In the genomic region with DNA sequence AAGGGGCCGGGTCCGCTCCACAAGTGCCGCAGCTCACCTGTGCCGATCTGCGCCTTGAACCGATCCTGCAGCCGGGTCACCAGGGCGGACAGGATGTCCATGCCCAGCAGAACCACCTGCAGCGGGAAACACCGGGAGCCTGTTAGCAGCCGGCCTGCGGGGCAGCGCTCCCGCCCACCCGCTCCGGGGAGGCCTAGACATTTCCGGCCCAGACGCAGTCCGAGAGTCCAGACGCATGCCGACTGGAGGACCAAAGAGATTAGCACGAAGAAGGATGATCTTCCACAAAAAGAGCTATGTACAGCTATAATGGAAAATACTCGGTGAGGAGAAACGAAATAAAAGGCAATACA, we compare ENCODE assay signal across 8 cellular contexts. TPM values are rescaled to one million over a fixed set of nuclear protein-coding genes. Genes with fewer than 3 reads are reported as not detected.
A peak's percentile ranks its signal among the peaks of the same experiment; 100 is the strongest.
DNase-seq lines count a peak whose midpoint lies in the region; ATAC-seq and TF ChIP-seq lines count a peak whose summit lies in the region.

No MANE protein-coding gene starts in this region.

- peak overlapping the region; percentile 97 for H3K27ac Mint-ChIP-seq in neural crest cell (ENCODE audit: unreplicated experiment)

- H3K27ac ChIP-seq in HUES64 (ENCODE audit: low read depth, low read length) (peak overlapping the region; percentile 98), fibroblast of lung (ENCODE audit: insufficient read depth, low read length) (peak overlapping the region; percentile 97)

- peak overlapping the region; percentile 92 for H3K9ac ChIP-seq in HUES64 (ENCODE audit: low read depth, low read length)
- H3K9ac ChIP-seq in fibroblast of lung (ENCODE audit: insufficient read depth, low read length), result peak overlapping the region; percentile 93

- H3K79me2 ChIP-seq in fibroblast of lung (ENCODE audit: control insufficient read depth, insufficient read depth, low read length), result peaks cover 22% of the 10 kb centered on the region

- no peaks in the 10 kb centered on the region for H3K27me3 Mint-ChIP-seq in neural crest cell (ENCODE audit: low read depth)

- peak overlapping the region; percentile 81 for H2AFZ ChIP-seq in fibroblast of lung (ENCODE audit: low read length)

- H3K4me1 ChIP-seq in HUES64 (ENCODE audit: insufficient read depth, low read length) (peaks cover 32% of the 10 kb centered on the region), fibroblast of lung (ENCODE audit: control insufficient read depth, extremely low read depth, insufficient read depth, low read length) (no peaks in the 10 kb centered on the region)

- no peaks in the 10 kb centered on the region for H3K27me3 ChIP-seq in HUES64 (ENCODE audit: insufficient read depth, low read length)
- no peaks in the 10 kb centered on the region for H3K27me3 ChIP-seq in fibroblast of lung (ENCODE audit: control insufficient read depth, insufficient read depth, low read length)

- H3K4me3 ChIP-seq in HUES64 (ENCODE audit: low read length) (peak overlapping the region; percentile 96), WI38 (ENCODE audit: low read depth, low read length) (peak overlapping the region; percentile 81), fibroblast of lung (replicated peaks in 1 of 4; ENCODE audit: control extremely low read depth in 1 of 4, insufficient read depth in 1 of 4, low read depth in 3 of 4, low read length in 4 of 4) (peak overlapping the region; percentile 71 to 87 (median 74))

- peak; percentile 57 for ATAC-seq in GM21717 (IDR thresholded peaks at IDR 0.05; ENCODE audit: unreplicated experiment)

- H3K36me3 ChIP-seq in HUES64 (ENCODE audit: insufficient read depth, low read length), result peaks cover 23% of the 10 kb centered on the region
- H3K36me3 ChIP-seq in fibroblast of lung (ENCODE audit: control insufficient read depth, insufficient read depth, low read length), result peaks cover 1% of the 10 kb centered on the region

- peak overlapping the region; percentile 80 for H3K4me2 ChIP-seq in fibroblast of lung (ENCODE audit: extremely low read depth, insufficient read depth, low read length)

- peak; percentile 92 for DNase-seq in NCI-H82 (lab: John Stamatoyannopoulos, UW)
- no peak for DNase-seq in NCI-H82 treated with DMSO at 0.1 percent for 48 hours (lab: John Stamatoyannopoulos, UW; ENCODE audit: unreplicated experiment)
- DNase-seq in fibroblast of lung (ENCODE audit: low read depth in 2 of 2), result peak in 1 of 2 donors; percentile 81
- peak; percentile 71 for DNase-seq in neural crest cell (ENCODE audit: low read depth, low spot score)
- DNase-seq in NCI-H2171 (lab: John Stamatoyannopoulos, UW), result no peak

- WGBS in HUES64, result under 1% methylated on average over 24 of the region's 24 CpGs

- H4K20me1 ChIP-seq in fibroblast of lung (ENCODE audit: control insufficient read depth, extremely low read depth, insufficient read depth, low read length), result no peaks in the 10 kb centered on the region

- TF ChIP-seq CTCF in WI38 (IDR thresholded peaks at IDR 0.05; ENCODE audit: low read depth, low read length) (no peak), fibroblast of lung (conservative IDR thresholded peaks at IDR 0.05 in 1 of 2, IDR thresholded peaks at IDR 0.05 in 1 of 2; ENCODE audit: low read depth in 1 of 2, low read length in 2 of 2) (no peak), neural crest cell (conservative IDR thresholded peaks at IDR 0.05) (no peak)

- H3K4me1 Mint-ChIP-seq in neural crest cell, result peaks cover 54% of the 10 kb centered on the region

- no peaks in the 10 kb centered on the region for H3K36me3 Mint-ChIP-seq in neural crest cell (ENCODE audit: low read depth)

- H3K9me3 Mint-ChIP-seq in neural crest cell, result no peaks in the 10 kb centered on the region

- H3K4me3 Mint-ChIP-seq in neural crest cell, result peak overlapping the region; percentile 89

- H3K9me3 ChIP-seq in HUES64 (ENCODE audit: insufficient read depth, low read depth, low read length) (no peaks in the 10 kb centered on the region), fibroblast of lung (ENCODE audit: control insufficient read depth, insufficient read depth, low read depth, low read length) (no peaks in the 10 kb centered on the region)

RNA-seq across cellular contexts. Expression of a gene that starts 0.5 kb away (rescaled TPM):
- polyA plus RNA-seq in HUES64 (2013, experiment 1 of 2), result 3,162 TPM
- polyA plus RNA-seq in HUES64 (2013, experiment 2 of 2), result 3,959 TPM
- under 0.01 TPM in 1 of 2 replicates, not detected in the other for total RNA-seq in fibroblast of lung
- polyA plus RNA-seq in fibroblast of lung, result not detected in 2 replicates
- polyA plus RNA-seq in fibroblast of lung (2012), result not detected in 2 replicates
- polyA minus RNA-seq in fibroblast of lung (ENCODE audit: low replicate concordance), result under 0.01 TPM in 2 replicates
- total RNA-seq in neural crest cell, result not detected in 2 replicates

Comparison
In these comparisons a context has a peak if more than half of its experiments do, and no peak if none do; other contexts are left out.
1. DNase-seq: peak in NCI-H82 (single experiment) and neural crest cell (single experiment); none in NCI-H82 treated with DMSO at 0.1 percent for 48 hours (single experiment) and NCI-H2171 (single experiment).
2. Peak in every context shown above with its lines, with median percentiles within 50 percentile points of each other: H3K4me3 ChIP-seq.